In the genomic region with DNA sequence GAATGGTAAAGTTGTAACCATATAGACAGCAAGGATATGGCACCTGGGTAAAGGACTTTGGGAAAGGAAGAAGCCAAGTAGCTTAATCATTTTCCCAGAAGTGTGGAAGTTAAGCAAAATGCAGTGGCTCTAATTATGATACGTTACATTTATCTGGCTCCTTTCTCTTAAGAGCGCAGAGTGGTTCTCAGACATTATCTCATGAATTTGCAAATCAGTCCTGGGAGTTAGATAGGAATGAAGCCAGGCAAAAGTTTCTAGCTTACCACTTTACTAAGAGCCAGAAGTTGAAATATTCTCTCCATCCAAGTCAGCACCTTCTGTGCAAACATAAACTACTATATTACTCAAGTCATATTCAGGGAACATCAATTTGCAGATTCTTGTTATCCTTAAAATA, we compare ENCODE assay signal across 35 cellular contexts. TPM values are rescaled to one million over a fixed set of nuclear protein-coding genes. Genes with fewer than 3 reads are reported as not detected.
DNase-seq lines count a peak whose midpoint lies in the region; ATAC-seq and TF ChIP-seq lines count a peak whose summit lies in the region.
"Had no signal": no experiment of that assay in that cellular context is flagged by ENCODE, and none has a peak within 500 bp of the region (broad histone marks: within the 10 kb centered on the region; RNA-seq: fewer than 3 reads in every experiment).

No MANE protein-coding gene starts in this region.

- no peak overlapping the region for H3K27ac Mint-ChIP-seq in activated CD4-positive, alpha-beta T cell treated with anti-CD3 and anti-CD28 coated beads, Interleukin-2, amount 10 ng/mL, durations not matched to agents 24 days and 14 days
- H3K27ac Mint-ChIP-seq in stimulated activated naive B cell treated with anti-CD40 and anti-IgM and Interleukin-4, amounts not matched to agents 10 μg/mL and 1 μg/mL and 100 μg/mL, for 72 hours, result no peak overlapping the region
- H3K27ac Mint-ChIP-seq: B cell; CD14-positive monocyte; CD4-positive, alpha-beta memory T cell; CD4-positive, alpha-beta T cell; CD4-positive, CD25-positive, alpha-beta regulatory T cell; CD8-positive, alpha-beta memory T cell; CD8-positive, alpha-beta T cell had no signal

- H3K36me3 ChIP-seq in right atrium auricular region (no peaks in the 10 kb centered on the region), KMS-11 (ENCODE audit: insufficient read depth) (no peaks in the 10 kb centered on the region)
- H3K36me3 ChIP-seq: BE2C; BLaER1; BLaER1 treated with 17β-estradiol and CSF1 and Interleukin-3, amounts not matched to agents 10 nM and 100 nM had no signal

- peak; percentile 34 to 83 for ATAC-seq in left cardiac atrium
- peak; percentile 51 for ATAC-seq in omental fat pad (ENCODE audit: low FRiP score)
- ATAC-seq in stimulated activated naive B cell treated with anti-CD40 and anti-IgM and Interleukin-4, amounts not matched to agents 10 μg/mL and 1 μg/mL and 100 μg/mL, for 72 hours (replicated peaks), result no peak
- ATAC-seq: A549; CD8-positive, alpha-beta T cell had no signal

- no peaks in the 10 kb centered on the region for H3K9me3 ChIP-seq in right atrium auricular region
- H3K9me3 ChIP-seq: A549; BE2C; BLaER1; BLaER1 treated with 17β-estradiol and CSF1 and Interleukin-3, amounts not matched to agents 10 nM and 100 nM; Caco-2 had no signal

- no peak overlapping the region for H3K9ac ChIP-seq in KMS-11
- H3K9ac ChIP-seq: BLaER1; BLaER1 treated with 17β-estradiol and CSF1 and Interleukin-3, amounts not matched to agents 10 nM and 100 nM had no signal

- H3K4me3 Mint-ChIP-seq in activated CD4-positive, alpha-beta T cell treated with anti-CD3 and anti-CD28 coated beads, Interleukin-2, amount 10 ng/mL, durations not matched to agents 24 days and 14 days, result no peak overlapping the region
- H3K4me3 Mint-ChIP-seq in stimulated activated naive B cell treated with anti-CD40 and anti-IgM and Interleukin-4, amounts not matched to agents 10 μg/mL and 1 μg/mL and 100 μg/mL, for 72 hours, result no peak overlapping the region
- H3K4me3 Mint-ChIP-seq: B cell; CD14-positive monocyte; CD4-positive, alpha-beta memory T cell; CD4-positive, alpha-beta T cell; CD4-positive, CD25-positive, alpha-beta regulatory T cell; CD8-positive, alpha-beta memory T cell; CD8-positive, alpha-beta T cell had no signal

- H3K4me3 ChIP-seq in right atrium auricular region, result no peak overlapping the region
- H3K4me3 ChIP-seq in KMS-11 (IDR thresholded peaks at IDR 0.05; ENCODE audit: insufficient read depth, low read depth, low read length), result no peak overlapping the region
- H3K4me3 ChIP-seq: A549; BLaER1; BLaER1 treated with 17β-estradiol and CSF1 and Interleukin-3, amounts not matched to agents 10 nM and 100 nM had no signal

- H3K9me3 Mint-ChIP-seq in activated CD4-positive, alpha-beta T cell treated with anti-CD3 and anti-CD28 coated beads, Interleukin-2, amount 10 ng/mL, durations not matched to agents 24 days and 14 days, result no peaks in the 10 kb centered on the region
- H3K9me3 Mint-ChIP-seq in stimulated activated naive B cell treated with anti-CD40 and anti-IgM and Interleukin-4, amounts not matched to agents 10 μg/mL and 1 μg/mL and 100 μg/mL, for 72 hours, result no peaks in the 10 kb centered on the region
- H3K9me3 Mint-ChIP-seq: CD14-positive monocyte; CD4-positive, alpha-beta T cell; CD8-positive, alpha-beta T cell had no signal

- no peak overlapping the region for H2AFZ ChIP-seq in KMS-11 (ENCODE audit: low read depth)

- H3K4me2 ChIP-seq in KMS-11, result peak overlapping the region; percentile 4; the same call in 1 of the 2 replicates
- H3K4me2 ChIP-seq: A549; BLaER1; BLaER1 treated with 17β-estradiol and CSF1 and Interleukin-3, amounts not matched to agents 10 nM and 100 nM had no signal

- intact Hi-C loops in activated CD4-positive, alpha-beta T cell treated with anti-CD3 and anti-CD28 coated beads, Interleukin-2, amount 10 ng/mL, durations not matched to agents 24 days and 14 days (cut with micrococcal nuclease), result no loop called here
- intact Hi-C loops in left cardiac atrium (cut with DNase I), result no loop called here

- H3K4me1 Mint-ChIP-seq in activated CD4-positive, alpha-beta T cell treated with anti-CD3 and anti-CD28 coated beads, Interleukin-2, amount 10 ng/mL, durations not matched to agents 24 days and 14 days, result no peaks in the 10 kb centered on the region
- peaks cover 4 to 9% of the 10 kb centered on the region in 2 donors for H3K4me1 Mint-ChIP-seq in stimulated activated naive B cell treated with anti-CD40 and anti-IgM and Interleukin-4, amounts not matched to agents 10 μg/mL and 1 μg/mL and 100 μg/mL, for 72 hours
- H3K4me1 Mint-ChIP-seq: B cell; CD4-positive, alpha-beta memory T cell; CD4-positive, CD25-positive, alpha-beta regulatory T cell; CD8-positive, alpha-beta memory T cell had no signal

- TF ChIP-seq CTCF in right atrium auricular region (IDR thresholded peaks at IDR 0.05), result no peak
- no peak for TF ChIP-seq CTCF in KMS-11 (conservative IDR thresholded peaks at IDR 0.05; ENCODE audit: low read depth, low read length)
- no peak for TF ChIP-seq CTCF in omental fat pad (IDR thresholded peaks at IDR 0.05)

- no peaks in the 10 kb centered on the region for H3K4me1 ChIP-seq in right atrium auricular region
- peaks cover 23% of the 10 kb centered on the region for H3K4me1 ChIP-seq in KMS-11 (ENCODE audit: low read depth, poor library complexity, severe bottlenecking)
- H3K4me1 ChIP-seq: A549, BE2C, BLaER1, Caco-2 had no signal

- no peak overlapping the region for H3K27ac ChIP-seq in right atrium auricular region
- H3K27ac ChIP-seq in KMS-11, result no peak overlapping the region
- H3K27ac ChIP-seq: 22Rv1; A549; BLaER1; BLaER1 treated with 17β-estradiol and CSF1 and Interleukin-3, amounts not matched to agents 10 nM and 100 nM; C4-2B had no signal

- peak; percentile 10 for DNase-seq in activated CD4-positive, alpha-beta T cell treated with anti-CD3 and anti-CD28 coated beads, Interleukin-2, amount 10 ng/mL, durations not matched to agents 24 days and 14 days
- DNase-seq in activated CD4-positive, alpha-beta T cell treated with anti-CD3 and anti-CD28 coated beads for 4 hours, result no peak
- no peak for DNase-seq in left cardiac atrium
- no peak for DNase-seq in right atrium auricular region (ENCODE audit: low spot score)
- DNase-seq in omental fat pad (ENCODE audit: low spot score), result no peak
- no peak for DNase-seq in activated CD4-positive, CD25-positive, alpha-beta regulatory T cell treated with anti-CD3 and anti-CD28 coated beads, Interleukin-2, amount 50 U/mL, for 72 hours
- DNase-seq in stimulated activated naive B cell treated with anti-CD40 and anti-IgM and Interleukin-4, amounts not matched to agents 10 μg/mL and 1 μg/mL and 100 μg/mL, for 72 hours, result no peak
- DNase-seq: 8988T; ACHN; AML-193; BE2C; C1 segment of cervical spinal cord; Caco-2; Calu3; CD4-positive, alpha-beta memory T cell; CD4-positive, alpha-beta T cell; CD4-positive, CD25-positive, alpha-beta regulatory T cell; CD8-positive, alpha-beta memory T cell; CD8-positive, alpha-beta T cell; COR-L47; DMS 273 treated with DMSO at 0.1 percent for 48 hours; DMS153; DMS53; DMS79; DMS79 treated with DMSO at 0.1 percent for 48 hours; DND-41; EL had no signal

- peaks cover 2% of the 10 kb centered on the region for H3K27me3 Mint-ChIP-seq in activated CD4-positive, alpha-beta T cell treated with anti-CD3 and anti-CD28 coated beads, Interleukin-2, amount 10 ng/mL, durations not matched to agents 24 days and 14 days
- peaks cover 11 to 42% of the 10 kb centered on the region in 2 donors for H3K27me3 Mint-ChIP-seq in stimulated activated naive B cell treated with anti-CD40 and anti-IgM and Interleukin-4, amounts not matched to agents 10 μg/mL and 1 μg/mL and 100 μg/mL, for 72 hours
- H3K27me3 Mint-ChIP-seq: CD4-positive, CD25-positive, alpha-beta regulatory T cell had no signal

- no peaks in the 10 kb centered on the region for H3K36me3 Mint-ChIP-seq in activated CD4-positive, alpha-beta T cell treated with anti-CD3 and anti-CD28 coated beads, Interleukin-2, amount 10 ng/mL, durations not matched to agents 24 days and 14 days (ENCODE audit: low read depth)
- no peaks in the 10 kb centered on the region for H3K36me3 Mint-ChIP-seq in stimulated activated naive B cell treated with anti-CD40 and anti-IgM and Interleukin-4, amounts not matched to agents 10 μg/mL and 1 μg/mL and 100 μg/mL, for 72 hours
- H3K36me3 Mint-ChIP-seq: CD14-positive monocyte; CD4-positive, alpha-beta memory T cell; CD4-positive, CD25-positive, alpha-beta regulatory T cell; CD8-positive, alpha-beta memory T cell; CD8-positive, alpha-beta T cell had no signal

- no peaks in the 10 kb centered on the region for H3K79me2 ChIP-seq in KMS-11 (ENCODE audit: insufficient read depth, low read depth)

- H4K20me1 ChIP-seq in KMS-11 (ENCODE audit: insufficient read depth), result no peaks in the 10 kb centered on the region
- H4K20me1 ChIP-seq: BLaER1; BLaER1 treated with 17β-estradiol and CSF1 and Interleukin-3, amounts not matched to agents 10 nM and 100 nM had no signal

- H3K27me3 ChIP-seq in right atrium auricular region (no peaks in the 10 kb centered on the region), KMS-11 (ENCODE audit: insufficient read depth, low read depth) (no peaks in the 10 kb centered on the region)
- H3K27me3 ChIP-seq: BE2C; BLaER1; BLaER1 treated with 17β-estradiol and CSF1 and Interleukin-3, amounts not matched to agents 10 nM and 100 nM had no signal

RNA-seq across cellular contexts. Expression of a gene that starts 10.9 kb away (rescaled TPM):
- total RNA-seq in activated CD4-positive, alpha-beta T cell treated with anti-CD3 and anti-CD28 coated beads, Interleukin-2, amount 10 ng/mL, durations not matched to agents 24 days and 14 days, result not detected in 2 replicates
- total RNA-seq in left cardiac atrium, result 1 to 10 TPM; 1.7 to 2.1 TPM
- 1 to 10 TPM in 1 of 2 donors, under 1 TPM in 1; 0.63 to 3.0 TPM for total RNA-seq in right atrium auricular region
- 10 to 100 TPM in 1 of 4 donors, 1 to 10 TPM in 3; 2.7 to 11.7 (median 4.0) TPM for total RNA-seq in omental fat pad
- total RNA-seq: B cell; CD4-positive, alpha-beta memory T cell; CD4-positive, alpha-beta T cell; CD4-positive, CD25-positive, alpha-beta regulatory T cell; CD8-positive, alpha-beta memory T cell; CD8-positive, alpha-beta T cell had no signal

Comparison
In these comparisons a context has a peak if more than half of its experiments do, and no peak if none do; other contexts are left out.
1. ATAC-seq: peak in left cardiac atrium (2 of 2) and omental fat pad (single experiment); none in stimulated activated naive B cell treated with anti-CD40 and anti-IgM and Interleukin-4, amounts not matched to agents 10 μg/mL and 1 μg/mL and 100 μg/mL, for 72 hours (0 of 2).